1 cellular context compared by ENCODE assay signal in genomic region chr6:75284285-75285155, GRCh38.
TF ChIP-seq lines count a peak whose summit lies in the region.

TSS of gene TMEM30A (minus strand) at chr6:75284792. CDS start at chr6:75284638, 154 bp downstream.

TF ChIP-seq in GM12878, 131 proteins besides CTCF, POLR2A, EP300 and RAD21 (continued from another document and continues in another):
- TF ChIP-seq, protein P1, sequence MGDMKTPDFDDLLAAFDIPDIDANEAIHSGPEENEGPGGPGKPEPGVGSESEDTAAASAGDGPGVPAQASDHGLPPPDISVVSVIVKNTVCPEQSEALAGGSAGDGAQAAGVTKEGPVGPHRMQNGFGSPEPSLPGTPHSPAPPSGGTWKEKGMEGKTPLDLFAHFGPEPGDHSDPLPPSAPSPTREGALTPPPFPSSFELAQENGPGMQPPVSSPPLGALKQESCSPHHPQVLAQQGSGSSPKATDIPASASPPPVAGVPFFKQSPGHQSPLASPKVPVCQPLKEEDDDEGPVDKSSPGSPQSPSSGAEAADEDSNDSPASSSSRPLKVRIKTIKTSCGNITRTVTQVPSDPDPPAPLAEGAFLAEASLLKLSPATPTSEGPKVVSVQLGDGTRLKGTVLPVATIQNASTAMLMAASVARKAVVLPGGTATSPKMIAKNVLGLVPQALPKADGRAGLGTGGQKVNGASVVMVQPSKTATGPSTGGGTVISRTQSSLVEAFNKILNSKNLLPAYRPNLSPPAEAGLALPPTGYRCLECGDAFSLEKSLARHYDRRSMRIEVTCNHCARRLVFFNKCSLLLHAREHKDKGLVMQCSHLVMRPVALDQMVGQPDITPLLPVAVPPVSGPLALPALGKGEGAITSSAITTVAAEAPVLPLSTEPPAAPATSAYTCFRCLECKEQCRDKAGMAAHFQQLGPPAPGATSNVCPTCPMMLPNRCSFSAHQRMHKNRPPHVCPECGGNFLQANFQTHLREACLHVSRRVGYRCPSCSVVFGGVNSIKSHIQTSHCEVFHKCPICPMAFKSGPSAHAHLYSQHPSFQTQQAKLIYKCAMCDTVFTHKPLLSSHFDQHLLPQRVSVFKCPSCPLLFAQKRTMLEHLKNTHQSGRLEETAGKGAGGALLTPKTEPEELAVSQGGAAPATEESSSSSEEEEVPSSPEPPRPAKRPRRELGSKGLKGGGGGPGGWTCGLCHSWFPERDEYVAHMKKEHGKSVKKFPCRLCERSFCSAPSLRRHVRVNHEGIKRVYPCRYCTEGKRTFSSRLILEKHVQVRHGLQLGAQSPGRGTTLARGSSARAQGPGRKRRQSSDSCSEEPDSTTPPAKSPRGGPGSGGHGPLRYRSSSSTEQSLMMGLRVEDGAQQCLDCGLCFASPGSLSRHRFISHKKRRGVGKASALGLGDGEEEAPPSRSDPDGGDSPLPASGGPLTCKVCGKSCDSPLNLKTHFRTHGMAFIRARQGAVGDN (IDR thresholded peaks at IDR 0.05): peak; percentile 56; the same call in 1 of the 2 replicates
- TF ChIP-seq ZBTB40 (IDR thresholded peaks at IDR 0.05; ENCODE audit: borderline replicate concordance): peak; percentile 87; the same call in 1 of the 2 replicates
- TF ChIP-seq TCF12 (IDR thresholded peaks at IDR 0.05; ENCODE audit: low read depth, low read length): peak; percentile 75
- TF ChIP-seq MYC (IDR thresholded peaks at IDR 0.05; ENCODE audit: insufficient read depth, insufficient read length, insufficient replicate concordance, low read length, severe bottlenecking): peak; percentile 69
- TF ChIP-seq ZBED1 (IDR thresholded peaks at IDR 0.05; ENCODE audit: borderline replicate concordance): no peak; the same call in 1 of the 2 replicates
- TF ChIP-seq PML (IDR thresholded peaks at IDR 0.05; ENCODE audit: low read length): peak; percentile 97
- no peak for TF ChIP-seq KDM1A (IDR thresholded peaks at IDR 0.05; ENCODE audit: borderline replicate concordance)
- TF ChIP-seq SP1 (IDR thresholded peaks at IDR 0.05; ENCODE audit: low read depth, low read length): peak; percentile 84
- TF ChIP-seq, protein P2, sequence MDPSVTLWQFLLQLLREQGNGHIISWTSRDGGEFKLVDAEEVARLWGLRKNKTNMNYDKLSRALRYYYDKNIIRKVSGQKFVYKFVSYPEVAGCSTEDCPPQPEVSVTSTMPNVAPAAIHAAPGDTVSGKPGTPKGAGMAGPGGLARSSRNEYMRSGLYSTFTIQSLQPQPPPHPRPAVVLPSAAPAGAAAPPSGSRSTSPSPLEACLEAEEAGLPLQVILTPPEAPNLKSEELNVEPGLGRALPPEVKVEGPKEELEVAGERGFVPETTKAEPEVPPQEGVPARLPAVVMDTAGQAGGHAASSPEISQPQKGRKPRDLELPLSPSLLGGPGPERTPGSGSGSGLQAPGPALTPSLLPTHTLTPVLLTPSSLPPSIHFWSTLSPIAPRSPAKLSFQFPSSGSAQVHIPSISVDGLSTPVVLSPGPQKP (IDR thresholded peaks at IDR 0.05; ENCODE audit: low read depth, low read length): no peak; the same call in 1 of the 2 replicates
- 0 out of 2 replicates have a peak, but pooled peaks have one; percentile 58 for TF ChIP-seq YY1 (IDR thresholded peaks at IDR 0.05; ENCODE audit: low read depth, low read length)
- TF ChIP-seq BCL11A (IDR thresholded peaks at IDR 0.05; ENCODE audit: low read depth, low read length): 0 out of 2 replicates have a peak, but pooled peaks have one; percentile 6
- TF ChIP-seq, protein P3, sequence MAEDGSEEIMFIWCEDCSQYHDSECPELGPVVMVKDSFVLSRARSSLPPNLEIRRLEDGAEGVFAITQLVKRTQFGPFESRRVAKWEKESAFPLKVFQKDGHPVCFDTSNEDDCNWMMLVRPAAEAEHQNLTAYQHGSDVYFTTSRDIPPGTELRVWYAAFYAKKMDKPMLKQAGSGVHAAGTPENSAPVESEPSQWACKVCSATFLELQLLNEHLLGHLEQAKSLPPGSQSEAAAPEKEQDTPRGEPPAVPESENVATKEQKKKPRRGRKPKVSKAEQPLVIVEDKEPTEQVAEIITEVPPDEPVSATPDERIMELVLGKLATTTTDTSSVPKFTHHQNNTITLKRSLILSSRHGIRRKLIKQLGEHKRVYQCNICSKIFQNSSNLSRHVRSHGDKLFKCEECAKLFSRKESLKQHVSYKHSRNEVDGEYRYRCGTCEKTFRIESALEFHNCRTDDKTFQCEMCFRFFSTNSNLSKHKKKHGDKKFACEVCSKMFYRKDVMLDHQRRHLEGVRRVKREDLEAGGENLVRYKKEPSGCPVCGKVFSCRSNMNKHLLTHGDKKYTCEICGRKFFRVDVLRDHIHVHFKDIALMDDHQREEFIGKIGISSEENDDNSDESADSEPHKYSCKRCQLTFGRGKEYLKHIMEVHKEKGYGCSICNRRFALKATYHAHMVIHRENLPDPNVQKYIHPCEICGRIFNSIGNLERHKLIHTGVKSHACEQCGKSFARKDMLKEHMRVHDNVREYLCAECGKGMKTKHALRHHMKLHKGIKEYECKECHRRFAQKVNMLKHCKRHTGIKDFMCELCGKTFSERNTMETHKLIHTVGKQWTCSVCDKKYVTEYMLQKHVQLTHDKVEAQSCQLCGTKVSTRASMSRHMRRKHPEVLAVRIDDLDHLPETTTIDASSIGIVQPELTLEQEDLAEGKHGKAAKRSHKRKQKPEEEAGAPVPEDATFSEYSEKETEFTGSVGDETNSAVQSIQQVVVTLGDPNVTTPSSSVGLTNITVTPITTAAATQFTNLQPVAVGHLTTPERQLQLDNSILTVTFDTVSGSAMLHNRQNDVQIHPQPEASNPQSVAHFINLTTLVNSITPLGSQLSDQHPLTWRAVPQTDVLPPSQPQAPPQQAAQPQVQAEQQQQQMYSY (CRISPR knock-in tag; IDR thresholded peaks at IDR 0.05): no peak
- peak; percentile 77; the same call in 1 of the 2 replicates for TF ChIP-seq SPI1 (IDR thresholded peaks at IDR 0.05; ENCODE audit: borderline replicate concordance, insufficient read depth, low read depth, low read length)
- peak; percentile 84; the same call in 1 of the 2 replicates for TF ChIP-seq PAX5 (IDR thresholded peaks at IDR 0.05; ENCODE audit: borderline replicate concordance, low read depth, low read length)
- peak; percentile 20 for TF ChIP-seq CREM (IDR thresholded peaks at IDR 0.05; ENCODE audit: low read depth)
- TF ChIP-seq SUZ12 (IDR thresholded peaks at IDR 0.05; ENCODE audit: unreplicated experiment): no peak
- TF ChIP-seq IRF4 (IDR thresholded peaks at IDR 0.05; ENCODE audit: low read depth, low read length): peak; percentile 83
- TF ChIP-seq NFIC (IDR thresholded peaks at IDR 0.05; ENCODE audit: low read depth, low read length): no peak
- TF ChIP-seq RFX5 (IDR thresholded peaks at IDR 0.05; ENCODE audit: low read depth, low read length): no peak
- TF ChIP-seq GABPA (IDR thresholded peaks at IDR 0.05; ENCODE audit: low read depth): peak; percentile 91
- TF ChIP-seq CEBPB (IDR thresholded peaks at IDR 0.05; ENCODE audit: borderline replicate concordance in 1 of 2, low read depth in 2 of 2, low read length in 2 of 2): no peak
- TF ChIP-seq CREB1 (IDR thresholded peaks at IDR 0.05; ENCODE audit: low read depth): peak; percentile 54; the same call in 1 of the 2 replicates
- no peak for TF ChIP-seq ZNF24 (IDR thresholded peaks at IDR 0.05)
- peak in 1 of 2 experiments; percentile 56; a peak in 1 of 3 replicates for TF ChIP-seq EGR1 (IDR thresholded peaks at IDR 0.05; ENCODE audit: borderline replicate concordance in 1 of 2, low read depth in 2 of 2, low read length in 2 of 2)
- no peak for TF ChIP-seq SMC3 (IDR thresholded peaks at IDR 0.05; ENCODE audit: borderline replicate concordance, low read length)
- TF ChIP-seq ZNF274 (IDR thresholded peaks at IDR 0.05; ENCODE audit: insufficient read depth, insufficient read length): no peak
- peak; percentile 52; the same call in 1 of the 2 replicates for TF ChIP-seq NR2F1 (conservative IDR thresholded peaks at IDR 0.05)
- TF ChIP-seq ZSCAN29 (IDR thresholded peaks at IDR 0.05): no peak
- peak; percentile 56; the same call in 1 of the 2 replicates for TF ChIP-seq RB1 (IDR thresholded peaks at IDR 0.05; ENCODE audit: borderline replicate concordance)
- TF ChIP-seq GATAD2B (conservative IDR thresholded peaks at IDR 0.05; ENCODE audit: low read depth): peak; percentile 86
- TF ChIP-seq, protein P4, sequence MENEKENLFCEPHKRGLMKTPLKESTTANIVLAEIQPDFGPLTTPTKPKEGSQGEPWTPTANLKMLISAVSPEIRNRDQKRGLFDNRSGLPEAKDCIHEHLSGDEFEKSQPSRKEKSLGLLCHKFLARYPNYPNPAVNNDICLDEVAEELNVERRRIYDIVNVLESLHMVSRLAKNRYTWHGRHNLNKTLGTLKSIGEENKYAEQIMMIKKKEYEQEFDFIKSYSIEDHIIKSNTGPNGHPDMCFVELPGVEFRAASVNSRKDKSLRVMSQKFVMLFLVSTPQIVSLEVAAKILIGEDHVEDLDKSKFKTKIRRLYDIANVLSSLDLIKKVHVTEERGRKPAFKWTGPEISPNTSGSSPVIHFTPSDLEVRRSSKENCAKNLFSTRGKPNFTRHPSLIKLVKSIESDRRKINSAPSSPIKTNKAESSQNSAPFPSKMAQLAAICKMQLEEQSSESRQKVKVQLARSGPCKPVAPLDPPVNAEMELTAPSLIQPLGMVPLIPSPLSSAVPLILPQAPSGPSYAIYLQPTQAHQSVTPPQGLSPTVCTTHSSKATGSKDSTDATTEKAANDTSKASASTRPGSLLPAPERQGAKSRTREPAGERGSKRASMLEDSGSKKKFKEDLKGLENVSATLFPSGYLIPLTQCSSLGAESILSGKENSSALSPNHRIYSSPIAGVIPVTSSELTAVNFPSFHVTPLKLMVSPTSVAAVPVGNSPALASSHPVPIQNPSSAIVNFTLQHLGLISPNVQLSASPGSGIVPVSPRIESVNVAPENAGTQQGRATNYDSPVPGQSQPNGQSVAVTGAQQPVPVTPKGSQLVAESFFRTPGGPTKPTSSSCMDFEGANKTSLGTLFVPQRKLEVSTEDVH (IDR thresholded peaks at IDR 0.05; ENCODE audit: low read depth, partially characterized antibody): no peak
- peak; percentile 88 for TF ChIP-seq POLR2AphosphoS2 (IDR thresholded peaks at IDR 0.05; ENCODE audit: low read depth, low read length)
- TF ChIP-seq TBL1XR1 (IDR thresholded peaks at IDR 0.05; ENCODE audit: low read depth, low read length): peak; percentile 53; the same call in 1 of the 2 replicates
- TF ChIP-seq HCFC1 (IDR thresholded peaks at IDR 0.05; ENCODE audit: low read length): 0 out of 2 replicates have a peak, but pooled peaks have one; percentile 15
- peak; percentile 75 for TF ChIP-seq USF2 (IDR thresholded peaks at IDR 0.05; ENCODE audit: borderline replicate concordance, low read depth, low read length)
- TF ChIP-seq, protein P5, sequence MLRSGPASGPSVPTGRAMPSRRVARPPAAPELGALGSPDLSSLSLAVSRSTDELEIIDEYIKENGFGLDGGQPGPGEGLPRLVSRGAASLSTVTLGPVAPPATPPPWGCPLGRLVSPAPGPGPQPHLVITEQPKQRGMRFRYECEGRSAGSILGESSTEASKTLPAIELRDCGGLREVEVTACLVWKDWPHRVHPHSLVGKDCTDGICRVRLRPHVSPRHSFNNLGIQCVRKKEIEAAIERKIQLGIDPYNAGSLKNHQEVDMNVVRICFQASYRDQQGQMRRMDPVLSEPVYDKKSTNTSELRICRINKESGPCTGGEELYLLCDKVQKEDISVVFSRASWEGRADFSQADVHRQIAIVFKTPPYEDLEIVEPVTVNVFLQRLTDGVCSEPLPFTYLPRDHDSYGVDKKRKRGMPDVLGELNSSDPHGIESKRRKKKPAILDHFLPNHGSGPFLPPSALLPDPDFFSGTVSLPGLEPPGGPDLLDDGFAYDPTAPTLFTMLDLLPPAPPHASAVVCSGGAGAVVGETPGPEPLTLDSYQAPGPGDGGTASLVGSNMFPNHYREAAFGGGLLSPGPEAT (IDR thresholded peaks at IDR 0.05; ENCODE audit: low read depth): peak; percentile 99
- no peak for TF ChIP-seq ESRRA (IDR thresholded peaks at IDR 0.05; ENCODE audit: low read length)
- peak; percentile 58 for TF ChIP-seq ATF7 (IDR thresholded peaks at IDR 0.05; ENCODE audit: low read depth)
- no peak for TF ChIP-seq SREBF1 (IDR thresholded peaks at IDR 0.05; ENCODE audit: low read length)
- TF ChIP-seq PKNOX1 (IDR thresholded peaks at IDR 0.05): peak; percentile 86
- TF ChIP-seq RCOR1 (conservative IDR thresholded peaks at IDR 0.05; ENCODE audit: low read depth, low read length): peak; percentile 60; the same call in 1 of the 2 replicates
